Comparison of ENCODE assay signal across 1 cellular context in the genomic region with DNA sequence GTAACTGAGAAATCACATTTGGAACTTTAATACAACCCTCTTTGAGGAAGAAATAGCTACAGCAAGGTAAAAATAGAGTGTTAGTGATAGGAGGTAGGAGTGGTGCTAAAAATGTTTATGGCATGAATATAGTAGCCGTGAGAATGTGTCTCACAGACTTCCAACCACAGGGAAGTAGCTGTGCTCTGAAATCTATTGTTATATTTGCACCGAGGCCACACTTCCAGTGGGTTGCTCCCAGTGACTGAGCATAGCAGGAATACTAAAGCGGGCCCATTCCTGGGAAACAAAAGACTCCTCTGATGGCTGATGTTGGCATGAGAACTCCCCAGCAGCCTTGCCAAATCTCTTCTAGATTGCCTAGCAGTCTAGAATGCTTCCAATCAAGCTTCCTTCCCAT.
TF ChIP-seq lines count a peak whose summit lies in the region.

No MANE protein-coding gene starts in this region.

TF ChIP-seq in SK-N-SH, 30 proteins besides CTCF, POLR2A, EP300 and RAD21 (continued from another document):
- TF ChIP-seq, protein P1, sequence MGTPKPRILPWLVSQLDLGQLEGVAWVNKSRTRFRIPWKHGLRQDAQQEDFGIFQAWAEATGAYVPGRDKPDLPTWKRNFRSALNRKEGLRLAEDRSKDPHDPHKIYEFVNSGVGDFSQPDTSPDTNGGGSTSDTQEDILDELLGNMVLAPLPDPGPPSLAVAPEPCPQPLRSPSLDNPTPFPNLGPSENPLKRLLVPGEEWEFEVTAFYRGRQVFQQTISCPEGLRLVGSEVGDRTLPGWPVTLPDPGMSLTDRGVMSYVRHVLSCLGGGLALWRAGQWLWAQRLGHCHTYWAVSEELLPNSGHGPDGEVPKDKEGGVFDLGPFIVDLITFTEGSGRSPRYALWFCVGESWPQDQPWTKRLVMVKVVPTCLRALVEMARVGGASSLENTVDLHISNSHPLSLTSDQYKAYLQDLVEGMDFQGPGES (IDR thresholded peaks at IDR 0.05; ENCODE audit: low read depth, low read length): no peak
- TF ChIP-seq FOXM1 (IDR thresholded peaks at IDR 0.05; ENCODE audit: low read depth) (no peak), TCF12 (IDR thresholded peaks at IDR 0.05) (no peak)
TF ChIP-seq in SK-N-SH: peak in this region for 0.
